In genomic region chr22:41830174-41830573, GRCh38 we compare ENCODE assay signal across 13 cellular contexts. TPM values are rescaled to one million over a fixed set of nuclear protein-coding genes. Genes with fewer than 3 reads are reported as not detected.
DNase-seq lines count a peak whose midpoint lies in the region; ATAC-seq, FAIRE-seq and TF ChIP-seq lines count a peak whose summit lies in the region.
"Had no signal": no experiment of that assay in that cellular context is flagged by ENCODE, and none has a peak within 500 bp of the region (broad histone marks: within the 10 kb centered on the region; RNA-seq: fewer than 3 reads in every experiment).

No MANE protein-coding gene starts in this region.

- H3K9me3 ChIP-seq in HepG2 (ENCODE audit: low read length) (no peaks in the 10 kb centered on the region), right lobe of liver (no peaks in the 10 kb centered on the region), KOPT-K1 (ENCODE audit: insufficient read depth, low read length, poor library complexity, severe bottlenecking) (no peaks in the 10 kb centered on the region), small intestine (ENCODE audit: control insufficient read depth, low read depth) (no peaks in the 10 kb centered on the region)

- no peak for FAIRE-seq in HepG2 (lab: Jason Lieb, UNC)
- no peak for FAIRE-seq in small intestine (lab: Jason Lieb, UNC)

- H3K4me3 Mint-ChIP-seq in central memory CD8-positive, alpha-beta T cell = no peak overlapping the region

- H2AFZ ChIP-seq in HepG2 (ENCODE audit: low read length) = no peak overlapping the region

- TF ChIP-seq RAD21 in HepG2 (CRISPR knock-in tag; IDR thresholded peaks at IDR 0.05) = no peak

- 100% methylated on average over 1 of the region's 3 CpGs for WGBS in HepG2 (ENCODE audit: low lambda C conversion rate)
- WGBS in right lobe of liver (ENCODE audit: insufficient coverage, low coverage, low lambda C conversion rate, missing lambda C conversion rate) = 90% methylated on average over 2 of the region's 3 CpGs
- WGBS in small intestine, 3 donors = 96 to 98% (median 97%) methylated on average over 3 of the region's 3 CpGs

- H3K79me2 ChIP-seq in HepG2 (ENCODE audit: insufficient read depth, low read length) = peaks cover 23% of the 10 kb centered on the region

- no peaks in the 10 kb centered on the region; a peak in 1 of 5 replicates for H3K27me3 ChIP-seq in HepG2 (ENCODE audit: control insufficient read depth in 1 of 2, insufficient read depth in 2 of 2, low read length in 2 of 2)
- no peaks in the 10 kb centered on the region for H3K27me3 ChIP-seq in right lobe of liver
- H3K27me3 ChIP-seq in small intestine (ENCODE audit: control insufficient read depth in 2 of 2, insufficient read depth in 2 of 2, low read length in 2 of 2) = no peaks in the 10 kb centered on the region

- H3K9me3 Mint-ChIP-seq in central memory CD8-positive, alpha-beta T cell = no peaks in the 10 kb centered on the region

- DNase-seq in HepG2 (ENCODE audit: low spot score) (no peak), right lobe of liver (no peak), small intestine (no peak), NCI-H510A treated with DMSO at 0.1 percent for 48 hours (lab: John Stamatoyannopoulos, UW) (no peak), OCI-M2 (lab: John Stamatoyannopoulos, UW; ENCODE audit: unreplicated experiment) (no peak)
- no peak for DNase-seq in central memory CD8-positive, alpha-beta T cell (ENCODE audit: low spot score in 2 of 2)
- DNase-seq: C1 segment of cervical spinal cord; effector CD4-positive, alpha-beta T cell; left colon; NCI-H2029 treated with DMSO at 0.1 percent for 48 hours; stimulated activated CD4-positive, alpha-beta T cell treated with anti-CD3 and anti-CD28 coated beads, Interleukin-15, amount 100 ng/mL, for 24 hours had no signal

- H3K4me2 ChIP-seq in HepG2 (ENCODE audit: low read depth, low read length) = no peak overlapping the region

- H3K4me1 Mint-ChIP-seq in central memory CD8-positive, alpha-beta T cell = peaks cover 24% of the 10 kb centered on the region

- in situ Hi-C loops in HepG2 (cut with HindIII; ENCODE audit: extremely low pct_ligation_motif_present, low pct_unique_long_range_greater_than_20kb) = no loop called here

- BruUV-seq in HepG2 (replicated peaks; lab: Mats Ljungman, UMichigan) = no TSS peak

- POLR2A ChIA-PET in HepG2 (lab: Yijun Ruan, JAX) = interaction anchor here (4.0 kb wide), 1 partner anchor 30 kb away, joined by 45 read pairs; the partner anchor contains the start of gene CCDC134

- H3K27ac Mint-ChIP-seq in central memory CD8-positive, alpha-beta T cell (ENCODE audit: low read depth) = peak overlapping the region; percentile 99

- peaks cover 32% of the 10 kb centered on the region for H3K4me1 ChIP-seq in HepG2 (ENCODE audit: insufficient read depth, low read length)
- H3K4me1 ChIP-seq in right lobe of liver = peaks cover 0 to 12% (median 0%) of the 10 kb centered on the region in 4 donors
- H3K4me1 ChIP-seq in small intestine (ENCODE audit: control insufficient read depth in 2 of 2, insufficient read depth in 1 of 2, low read depth in 1 of 2, low read length in 1 of 2) = peaks cover 0 to 6% of the 10 kb centered on the region in 2 donors

- intact Hi-C loops in HepG2 (cut with micrococcal nuclease; ENCODE audit: unreplicated experiment) (no loop called here), right lobe of liver (cut with DNase I) (no loop called here)

- CTCF ChIA-PET in HepG2 (lab: Yijun Ruan, JAX; ENCODE audit: low intra/inter-chr PET ratio, low total read pairs) = interaction anchor here (1.1 kb wide), 1 partner anchor 27 kb away, joined by 4 read pairs; no protein-coding TSS in a partner anchor

- H3K4me3 ChIP-seq in HepG2 (replicated peaks in 1 of 3; ENCODE audit: insufficient read depth in 1 of 3, low read depth in 2 of 3, low read length in 3 of 3) (no peak overlapping the region), right lobe of liver (no peak overlapping the region), small intestine (ENCODE audit: low read depth in 1 of 2, low read length in 2 of 2) (no peak overlapping the region)

- 0 out of 5 replicates have a peak, but pooled peaks cover 0 to 5% of the 10 kb centered on the region in 2 experiments for H3K36me3 ChIP-seq in HepG2 (replicated peaks in 1 of 2; ENCODE audit: control insufficient read depth in 1 of 2, insufficient read depth in 2 of 2, low read length in 2 of 2)
- H3K36me3 ChIP-seq in right lobe of liver = no peaks in the 10 kb centered on the region
- peaks cover 25% of the 10 kb centered on the region; the same call in 1 of the 2 replicates for H3K36me3 ChIP-seq in KOPT-K1 (ENCODE audit: insufficient read depth, low read length)
- H3K36me3 ChIP-seq in small intestine (ENCODE audit: control insufficient read depth in 2 of 2, insufficient read depth in 2 of 2, low read length in 2 of 2) = no peaks in the 10 kb centered on the region

- no peak overlapping the region for H3K9ac ChIP-seq in HepG2 (ENCODE audit: insufficient read depth, low read depth, low read length)

- no peak overlapping the region for H3K27ac ChIP-seq in HepG2 (ENCODE audit: extremely low read length, insufficient read depth, low read length)
- no peak overlapping the region for H3K27ac ChIP-seq in right lobe of liver
- peak overlapping the region; percentile 7 for H3K27ac ChIP-seq in KOPT-K1 (ENCODE audit: low read depth, low read length, poor library complexity, severe bottlenecking)
- H3K27ac ChIP-seq in small intestine (ENCODE audit: low read depth in 1 of 2, low read length in 1 of 2) = peak overlapping the region in 1 of 2 donors; percentile 37

- H3K27me3 Mint-ChIP-seq in central memory CD8-positive, alpha-beta T cell = no peaks in the 10 kb centered on the region

- no peak for ATAC-seq in HepG2
- no peak for ATAC-seq in right lobe of liver
- no peak for ATAC-seq in central memory CD8-positive, alpha-beta T cell (replicated peaks; ENCODE audit: extremely low read depth, poor library complexity, severe bottlenecking)
- no peak for ATAC-seq in HG03196 (IDR thresholded peaks at IDR 0.05; ENCODE audit: unreplicated experiment)
- ATAC-seq: left colon had no signal

- TF ChIP-seq EP300 in HepG2 (IDR thresholded peaks at IDR 0.05; ENCODE audit: low read depth in 2 of 2, low read length in 2 of 2) (no peak), HepG2 (CRISPR knock-in tag; IDR thresholded peaks at IDR 0.05; ENCODE audit: borderline replicate concordance) (no peak)

- peaks cover 4% of the 10 kb centered on the region; the same call in 1 of the 2 replicates for H4K20me1 ChIP-seq in HepG2 (ENCODE audit: insufficient read depth, low read length)

- peaks cover 16% of the 10 kb centered on the region for H3K36me3 Mint-ChIP-seq in central memory CD8-positive, alpha-beta T cell (ENCODE audit: insufficient read depth)

- TF ChIP-seq CTCF in HepG2 (CRISPR knock-in tag; IDR thresholded peaks at IDR 0.05) = no peak
- TF ChIP-seq CTCF in right lobe of liver (IDR thresholded peaks at IDR 0.05) = no peak

- TF ChIP-seq POLR2A in HepG2 (IDR thresholded peaks at IDR 0.05; ENCODE audit: insufficient read depth in 1 of 2, low read depth in 2 of 2, low read length in 2 of 2) (no peak), right lobe of liver (IDR thresholded peaks at IDR 0.05) (no peak)

RNA-seq across cellular contexts. Expression of gene SREBF2, which starts 2.7 kb away (rescaled TPM):
- total RNA-seq in HepG2 (2016; rRNA removed; fragmentation: Illumina TruSeq; extraction: Trizol) = 30.2 and 53.8 TPM in 2 replicates
- total RNA-seq in HepG2 (2016; cell fraction: cytosol; rRNA removed; fragmentation: Illumina TruSeq; extraction: Trizol; ENCODE audit: low read depth) = 14.0 and 16.6 TPM in 2 replicates
- total RNA-seq in HepG2 (2016; cell fraction: insoluble cytoplasmic fraction; rRNA removed; fragmentation: Illumina TruSeq; extraction: Trizol) = 28.0 and 53.2 TPM in 2 replicates
- total RNA-seq in HepG2 (2016; cell fraction: membrane; rRNA removed; fragmentation: Illumina TruSeq; extraction: Trizol) = 33.3 and 36.0 TPM in 2 replicates
- 57.4 and 66.5 TPM in 2 replicates for total RNA-seq in HepG2 (2016; cell fraction: nucleus; rRNA removed; fragmentation: Illumina TruSeq; extraction: Trizol)
- 72.6 and 108 TPM in 2 replicates for polyA plus RNA-seq in HepG2 (2011; rRNA removed)
- polyA plus RNA-seq in HepG2 (2011; cell fraction: cytosol; rRNA removed) = 70.5 and 75.9 TPM in 2 replicates
- polyA plus RNA-seq in HepG2 (2011; cell fraction: nucleus; rRNA removed) = 163 and 208 TPM in 2 replicates
- polyA plus RNA-seq in HepG2 (2012) = 109 and 143 TPM in 2 replicates
- 6.9 and 7.8 TPM in 2 replicates for polyA plus RNA-seq in HepG2 (2016; cell fraction: cytosol; fragmentation: Illumina TruSeq; extraction: Trizol; ENCODE audit: low read depth)
- polyA plus RNA-seq in HepG2 (2016; cell fraction: insoluble cytoplasmic fraction; fragmentation: Illumina TruSeq; extraction: Trizol; ENCODE audit: low read depth) = 26.3 and 34.3 TPM in 2 replicates
- polyA plus RNA-seq in HepG2 (2016; cell fraction: membrane; fragmentation: Illumina TruSeq; extraction: Trizol; ENCODE audit: low read depth) = 19.9 and 23.8 TPM in 2 replicates
- 92.3 and 92.9 TPM in 2 replicates for polyA plus RNA-seq in HepG2 (2016; cell fraction: nucleus; fragmentation: Illumina TruSeq; extraction: Trizol; ENCODE audit: insufficient read depth, low read depth)
- 105 and 167 TPM in 2 replicates for polyA minus RNA-seq in HepG2 (2011; rRNA and poly(A)+ RNA removed; ENCODE audit: low replicate concordance)
- 56.3 and 97.6 TPM in 2 replicates for polyA minus RNA-seq in HepG2 (2011; cell fraction: cytosol; rRNA and poly(A)+ RNA removed)
- polyA minus RNA-seq in HepG2 (2011; cell fraction: nucleus; rRNA and poly(A)+ RNA removed) = 62.8 and 87.4 TPM in 2 replicates
- total RNA-seq in right lobe of liver = 10 to 100 TPM; 26.7 to 63.4 (median 37.2) TPM
- polyA plus RNA-seq in small intestine = 10 to 100 TPM; 14.1 to 81.2 (median 15.0) TPM

RNA-seq across cellular contexts. Expression of gene CCDC134, which starts 29.7 kb away (rescaled TPM):
- total RNA-seq in HepG2 (2016; rRNA removed; fragmentation: Illumina TruSeq; extraction: Trizol) = 11.3 and 17.4 TPM in 2 replicates
- 40.7 and 41.5 TPM in 2 replicates for total RNA-seq in HepG2 (2016; cell fraction: cytosol; rRNA removed; fragmentation: Illumina TruSeq; extraction: Trizol; ENCODE audit: low read depth)
- total RNA-seq in HepG2 (2016; cell fraction: insoluble cytoplasmic fraction; rRNA removed; fragmentation: Illumina TruSeq; extraction: Trizol) = 11.5 and 17.3 TPM in 2 replicates
- total RNA-seq in HepG2 (2016; cell fraction: membrane; rRNA removed; fragmentation: Illumina TruSeq; extraction: Trizol) = 12.5 and 13.5 TPM in 2 replicates
- 21.6 and 24.7 TPM in 2 replicates for total RNA-seq in HepG2 (2016; cell fraction: nucleus; rRNA removed; fragmentation: Illumina TruSeq; extraction: Trizol)
- polyA plus RNA-seq in HepG2 (2011; rRNA removed) = 4.8 and 5.6 TPM in 2 replicates
- polyA plus RNA-seq in HepG2 (2011; cell fraction: cytosol; rRNA removed) = 3.7 and 5.6 TPM in 2 replicates
- polyA plus RNA-seq in HepG2 (2011; cell fraction: nucleus; rRNA removed) = 6.9 and 7.1 TPM in 2 replicates
- polyA plus RNA-seq in HepG2 (2012) = 2.7 and 2.8 TPM in 2 replicates
- polyA plus RNA-seq in HepG2 (2016; cell fraction: cytosol; fragmentation: Illumina TruSeq; extraction: Trizol; ENCODE audit: low read depth) = 1.8 and 2.0 TPM in 2 replicates
- polyA plus RNA-seq in HepG2 (2016; cell fraction: insoluble cytoplasmic fraction; fragmentation: Illumina TruSeq; extraction: Trizol; ENCODE audit: low read depth) = 4.4 TPM in 2 replicates
- 2.2 and 2.7 TPM in 2 replicates for polyA plus RNA-seq in HepG2 (2016; cell fraction: membrane; fragmentation: Illumina TruSeq; extraction: Trizol; ENCODE audit: low read depth)
- 18.6 and 19.9 TPM in 2 replicates for polyA plus RNA-seq in HepG2 (2016; cell fraction: nucleus; fragmentation: Illumina TruSeq; extraction: Trizol; ENCODE audit: insufficient read depth, low read depth)
- 14.6 and 21.4 TPM in 2 replicates for polyA minus RNA-seq in HepG2 (2011; rRNA and poly(A)+ RNA removed; ENCODE audit: low replicate concordance)
- polyA minus RNA-seq in HepG2 (2011; cell fraction: cytosol; rRNA and poly(A)+ RNA removed) = 9.4 and 9.7 TPM in 2 replicates
- 6.3 and 8.3 TPM in 2 replicates for polyA minus RNA-seq in HepG2 (2011; cell fraction: nucleus; rRNA and poly(A)+ RNA removed)
- total RNA-seq in right lobe of liver = 1 to 10 TPM; 2.6 to 5.2 (median 3.4) TPM
- polyA plus RNA-seq in small intestine = 1 to 10 TPM; 2.2 to 4.9 (median 2.4) TPM
